7 cellular contexts compared by ENCODE assay signal in the genomic region with DNA sequence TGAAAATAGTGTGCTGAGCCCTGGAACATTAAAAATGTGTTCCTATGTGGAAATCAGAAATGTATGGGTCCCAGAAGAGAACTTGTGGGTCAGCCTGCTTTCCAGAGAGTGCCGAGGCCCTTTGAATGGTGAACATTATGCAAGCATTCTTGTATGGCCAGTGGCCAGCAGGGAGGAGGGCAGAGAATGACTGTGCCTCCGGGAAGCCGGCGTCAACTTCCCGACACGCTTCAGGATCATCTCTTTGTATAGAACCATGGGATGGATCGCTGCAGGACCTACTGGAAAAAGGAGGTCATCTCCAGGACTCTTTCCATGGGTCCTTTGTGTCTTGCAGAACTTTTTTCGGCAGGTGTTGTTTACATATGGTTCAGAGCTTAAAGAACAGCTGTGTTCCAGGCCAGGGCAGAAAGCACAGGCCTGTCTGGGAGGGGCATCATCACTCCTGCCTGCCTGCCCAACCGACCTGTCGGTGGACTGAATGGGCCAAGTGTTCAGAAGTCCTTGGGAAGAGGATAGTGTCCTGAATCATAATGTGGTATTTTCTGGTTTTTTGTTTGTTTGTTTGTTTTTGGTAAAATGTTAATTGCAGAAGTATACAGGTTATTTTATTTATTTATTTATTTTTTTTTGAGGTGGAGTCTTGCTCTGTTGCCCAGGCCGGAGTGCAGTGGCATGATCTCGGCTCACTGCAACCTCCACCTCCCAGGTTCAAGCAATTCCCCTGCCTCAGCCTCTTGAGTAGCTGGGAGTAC. TPM values are rescaled to one million over a fixed set of nuclear protein-coding genes. Genes with fewer than 3 reads are reported as not detected.
DNase-seq lines count a peak whose midpoint lies in the region; ATAC-seq, FAIRE-seq and TF ChIP-seq lines count a peak whose summit lies in the region.

No MANE protein-coding gene starts in this region.

- peaks cover 31% of the 10 kb centered on the region for H4K20me1 ChIP-seq in endothelial cell of umbilical vein (replicated peaks; ENCODE audit: control insufficient read depth, extremely low read depth, insufficient read depth, low read length)

- no peaks in the 10 kb centered on the region for H3K9me3 Mint-ChIP-seq in activated CD4-positive, alpha-beta memory T cell treated with anti-CD3 and anti-CD28 coated beads, Interleukin-2, amount 10 ng/mL, durations not matched to agents 7 days and 5 days

- H3K4me3 Mint-ChIP-seq in activated CD4-positive, alpha-beta memory T cell treated with anti-CD3 and anti-CD28 coated beads, Interleukin-2, amount 10 ng/mL, durations not matched to agents 7 days and 5 days, result no peak overlapping the region

- POLR2A ChIA-PET in endothelial cell of umbilical vein (lab: Charles Lee), result interaction anchor here (0.5 kb wide), 1 partner anchor 10 kb away, joined by 3 read pairs; no protein-coding TSS in a partner anchor
- POLR2A ChIA-PET in activated CD4-positive, alpha-beta memory T cell treated with anti-CD3 and anti-CD28 coated beads, Interleukin-2, amount 10 ng/mL, durations not matched to agents 7 days and 5 days (lab: Charles Lee), result interaction anchor here (0.6 to 1.6 kb wide), 4 partner anchors 10 to 937 kb away, joined by 3 to 5 read pairs (median 3); no protein-coding TSS in a partner anchor

- no peaks in the 10 kb centered on the region for H3K36me3 ChIP-seq in endothelial cell of umbilical vein (ENCODE audit: control insufficient read depth in 2 of 2, extremely low read depth in 1 of 2, insufficient read depth in 2 of 2, low read length in 2 of 2)
- H3K36me3 ChIP-seq in upper lobe of left lung, result no peaks in the 10 kb centered on the region

- H3K9me3 ChIP-seq in endothelial cell of umbilical vein (replicated peaks; ENCODE audit: control insufficient read depth, insufficient read depth, low read length) (no peaks in the 10 kb centered on the region), upper lobe of left lung (no peaks in the 10 kb centered on the region)

- intact Hi-C loops in endothelial cell of umbilical vein (cut with micrococcal nuclease), result loop anchor here (1.0 kb wide), 2 partner anchors 9 to 20 kb away; partner anchors contain the start of gene PRRC2B

- DNase-seq in HCEC 1CT (peak; percentile 88), SHP77 (lab: John Stamatoyannopoulos, UW) (peak; percentile 63 to 84), endothelial cell of umbilical vein (ENCODE audit: low read depth, low spot score) (peak; percentile 92), midbrain (lab: John Stamatoyannopoulos, UW) (peak; percentile 83), upper lobe of left lung (peak in 1 of 2 donors; percentile 91)
- no peak for DNase-seq in activated CD4-positive, alpha-beta memory T cell treated with anti-CD3 and anti-CD28 coated beads, Interleukin-2, amount 10 ng/mL, durations not matched to agents 7 days and 5 days

- H3K36me3 Mint-ChIP-seq in activated CD4-positive, alpha-beta memory T cell treated with anti-CD3 and anti-CD28 coated beads, Interleukin-2, amount 10 ng/mL, durations not matched to agents 7 days and 5 days (ENCODE audit: low read depth), result peaks cover 24% of the 10 kb centered on the region

- H3K27ac Mint-ChIP-seq in activated CD4-positive, alpha-beta memory T cell treated with anti-CD3 and anti-CD28 coated beads, Interleukin-2, amount 10 ng/mL, durations not matched to agents 7 days and 5 days, result no peak overlapping the region

- dilution Hi-C loops in endothelial cell of umbilical vein (cut with MboI; ENCODE audit: extremely low pct_ligation_motif_present, low sequenced_read_pairs), result no loop called here

- BruUV-seq in endothelial cell of umbilical vein (replicated peaks; lab: Mats Ljungman, UMichigan), result no TSS peak

- H3K27me3 Mint-ChIP-seq in activated CD4-positive, alpha-beta memory T cell treated with anti-CD3 and anti-CD28 coated beads, Interleukin-2, amount 10 ng/mL, durations not matched to agents 7 days and 5 days, result no peaks in the 10 kb centered on the region

- peak; percentile 98 for FAIRE-seq in endothelial cell of umbilical vein (lab: Jason Lieb, UNC)

- CTCF ChIA-PET in endothelial cell of umbilical vein (lab: Charles Lee), result interaction anchor here (1.0 to 1.5 kb wide), 3 partner anchors 13 to 20 kb away, joined by 3 to 5 read pairs (median 4); no protein-coding TSS in a partner anchor
- CTCF ChIA-PET in activated CD4-positive, alpha-beta memory T cell treated with anti-CD3 and anti-CD28 coated beads, Interleukin-2, amount 10 ng/mL, durations not matched to agents 7 days and 5 days (lab: Charles Lee), result no interaction called here

- WGBS in upper lobe of left lung, 2 donors, result 36% methylated on average over 12 of the region's 12 CpGs

- H3K4me1 ChIP-seq in endothelial cell of umbilical vein (ENCODE audit: control insufficient read depth, extremely low read depth, insufficient read depth, low read length), result peaks cover 72% of the 10 kb centered on the region
- H3K4me1 ChIP-seq in upper lobe of left lung, result peaks cover 94 to 100% (median 96%) of the 10 kb centered on the region in 4 donors

- no peaks in the 10 kb centered on the region for H3K9me1 ChIP-seq in endothelial cell of umbilical vein (replicated peaks; ENCODE audit: control insufficient read depth, extremely low read depth, insufficient read depth, low read length)

- H3K9ac ChIP-seq in endothelial cell of umbilical vein (replicated peaks; ENCODE audit: extremely low read depth, insufficient read depth, low read length), result peak overlapping the region; percentile 53

- no peak for TF ChIP-seq CTCF in endothelial cell of umbilical vein (IDR thresholded peaks at IDR 0.05; ENCODE audit: extremely low read depth in 1 of 2, insufficient read depth in 1 of 2, low read depth in 1 of 2, low read length in 2 of 2)
- TF ChIP-seq CTCF in upper lobe of left lung (IDR thresholded peaks at IDR 0.05), result peak in 1 of 6 experiments; percentile 6

- H3K4me3 ChIP-seq in endothelial cell of umbilical vein (replicated peaks in 1 of 3; ENCODE audit: insufficient read depth in 1 of 3, low read depth in 1 of 3, low read length in 3 of 3), result no peak overlapping the region
- peak overlapping the region in 1 of 4 donors; percentile 21 for H3K4me3 ChIP-seq in upper lobe of left lung

- peaks cover 85% of the 10 kb centered on the region for H3K4me1 Mint-ChIP-seq in activated CD4-positive, alpha-beta memory T cell treated with anti-CD3 and anti-CD28 coated beads, Interleukin-2, amount 10 ng/mL, durations not matched to agents 7 days and 5 days

- H3K27me3 ChIP-seq in endothelial cell of umbilical vein (ENCODE audit: control insufficient read depth in 2 of 2, insufficient read depth in 2 of 2, low read length in 2 of 2) (no peaks in the 10 kb centered on the region), upper lobe of left lung (no peaks in the 10 kb centered on the region)

- ATAC-seq in upper lobe of left lung (ENCODE audit: low FRiP score in 2 of 2) (peak; percentile 78 to 89), GM19023 (IDR thresholded peaks at IDR 0.05; ENCODE audit: unreplicated experiment) (no peak)

- peak overlapping the region; percentile 49 for H3K4me2 ChIP-seq in endothelial cell of umbilical vein (ENCODE audit: insufficient read depth, low read length)

- H3K27ac ChIP-seq in endothelial cell of umbilical vein (ENCODE audit: insufficient read depth, low read depth, low read length), result peak overlapping the region; percentile 76
- H3K27ac ChIP-seq in upper lobe of left lung, result peak overlapping the region; percentile 59 to 74 (median 62)

- peak; percentile 29 for TF ChIP-seq POLR2A in endothelial cell of umbilical vein (IDR thresholded peaks at IDR 0.05; ENCODE audit: low read depth, low read length)
- no peak for TF ChIP-seq POLR2A in upper lobe of left lung (IDR thresholded peaks at IDR 0.05)

- peak in 3 of 4 donors; percentile 79 to 93 (median 90) for TF ChIP-seq EP300 in upper lobe of left lung (IDR thresholded peaks at IDR 0.05)

- H2AFZ ChIP-seq in endothelial cell of umbilical vein (ENCODE audit: low read depth, low read length), result no peak overlapping the region

- H3K79me2 ChIP-seq in endothelial cell of umbilical vein (ENCODE audit: control insufficient read depth, insufficient read depth, low read length), result peaks cover 98% of the 10 kb centered on the region

TF ChIP-seq in endothelial cell of umbilical vein, 7 proteins besides CTCF, POLR2A, EP300 and RAD21:
- TF ChIP-seq POLR2AphosphoS5 (IDR thresholded peaks at IDR 0.05; ENCODE audit: insufficient read depth, low read depth, low read length), result peak; percentile 63
- no peak for TF ChIP-seq EZH2 (IDR thresholded peaks at IDR 0.05; ENCODE audit: borderline replicate concordance, low read depth, low read length, severe bottlenecking)
- peak; percentile 64 for TF ChIP-seq FOS (IDR thresholded peaks at IDR 0.05; ENCODE audit: borderline replicate concordance, insufficient read depth, low read length)
- TF ChIP-seq JUN (IDR thresholded peaks at IDR 0.05; ENCODE audit: borderline replicate concordance, insufficient read depth, insufficient read length, low read depth), result peak; percentile 59
- TF ChIP-seq, protein P1, sequence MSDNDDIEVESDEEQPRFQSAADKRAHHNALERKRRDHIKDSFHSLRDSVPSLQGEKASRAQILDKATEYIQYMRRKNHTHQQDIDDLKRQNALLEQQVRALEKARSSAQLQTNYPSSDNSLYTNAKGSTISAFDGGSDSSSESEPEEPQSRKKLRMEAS (IDR thresholded peaks at IDR 0.05; ENCODE audit: insufficient read depth, insufficient read length), result peak; percentile 14
TF ChIP-seq in endothelial cell of umbilical vein: peak in this region for 4.

RNA-seq across cellular contexts. Expression of gene PRRC2B, which starts 9.0 kb away (rescaled TPM):
- 248 and 256 TPM in 2 replicates for total RNA-seq in endothelial cell of umbilical vein
- 35.6 and 38.5 TPM in 2 replicates for polyA plus RNA-seq in endothelial cell of umbilical vein
- polyA plus RNA-seq in endothelial cell of umbilical vein (2011; cell fraction: cytosol; rRNA removed), result 47.2 and 56.3 TPM in 2 replicates
- polyA plus RNA-seq in endothelial cell of umbilical vein (2011; cell fraction: nucleus; rRNA removed), result 186 and 194 TPM in 2 replicates
- 126 and 147 TPM in 2 replicates for polyA plus RNA-seq in endothelial cell of umbilical vein (2012)
- 142 and 143 TPM in 2 replicates for polyA minus RNA-seq in endothelial cell of umbilical vein
- polyA minus RNA-seq in endothelial cell of umbilical vein (2011; cell fraction: cytosol; rRNA and poly(A)+ RNA removed), result 62.0 TPM
- 93.2 and 110 TPM in 2 replicates for polyA minus RNA-seq in endothelial cell of umbilical vein (2011; cell fraction: nucleus; rRNA and poly(A)+ RNA removed)
- total RNA-seq in upper lobe of left lung, result 100 to 1,000 TPM; 114 to 348 (median 186) TPM
- total RNA-seq in activated CD4-positive, alpha-beta memory T cell treated with anti-CD3 and anti-CD28 coated beads, Interleukin-2, amount 10 ng/mL, durations not matched to agents 7 days and 5 days, result 100 to 1,000 TPM; 178 to 190 TPM
